ENCODE assay signal across 1 cellular context in genomic region chr16:85567101-85567866, GRCh38.
TF ChIP-seq lines count a peak whose summit lies in the region.

No MANE protein-coding gene starts in this region.

TF ChIP-seq in K562, 482 proteins besides CTCF, POLR2A, EP300 and RAD21 (continued from another document and continues in another):
- TF ChIP-seq, protein P1, sequence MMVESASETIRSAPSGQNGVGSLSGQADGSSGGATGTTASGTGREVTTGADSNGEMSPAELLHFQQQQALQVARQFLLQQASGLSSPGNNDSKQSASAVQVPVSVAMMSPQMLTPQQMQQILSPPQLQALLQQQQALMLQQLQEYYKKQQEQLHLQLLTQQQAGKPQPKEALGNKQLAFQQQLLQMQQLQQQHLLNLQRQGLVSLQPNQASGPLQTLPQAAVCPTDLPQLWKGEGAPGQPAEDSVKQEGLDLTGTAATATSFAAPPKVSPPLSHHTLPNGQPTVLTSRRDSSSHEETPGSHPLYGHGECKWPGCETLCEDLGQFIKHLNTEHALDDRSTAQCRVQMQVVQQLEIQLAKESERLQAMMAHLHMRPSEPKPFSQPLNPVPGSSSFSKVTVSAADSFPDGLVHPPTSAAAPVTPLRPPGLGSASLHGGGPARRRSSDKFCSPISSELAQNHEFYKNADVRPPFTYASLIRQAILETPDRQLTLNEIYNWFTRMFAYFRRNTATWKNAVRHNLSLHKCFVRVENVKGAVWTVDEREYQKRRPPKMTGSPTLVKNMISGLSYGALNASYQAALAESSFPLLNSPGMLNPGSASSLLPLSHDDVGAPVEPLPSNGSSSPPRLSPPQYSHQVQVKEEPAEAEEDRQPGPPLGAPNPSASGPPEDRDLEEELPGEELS (CRISPR knock-in tag; IDR thresholded peaks at IDR 0.05; ENCODE audit: borderline replicate concordance): no peak
- TF ChIP-seq ZNF586 (CRISPR knock-in tag; conservative IDR thresholded peaks at IDR 0.05): 0 out of 2 replicates have a peak, but pooled peaks have one; percentile 45
- TF ChIP-seq SRSF7 (optimal IDR thresholded peaks at IDR 0.05; ENCODE audit: low read depth, low read length): no peak
- TF ChIP-seq MAZ (CRISPR knock-in tag; conservative IDR thresholded peaks at IDR 0.05 in 1 of 2, IDR thresholded peaks at IDR 0.05 in 1 of 2): peak; percentile 43 to 78; a peak in 3 of 4 replicates
- peak; percentile 76 for TF ChIP-seq CREB3 (tag; conservative IDR thresholded peaks at IDR 0.05; ENCODE audit: low read depth)
- TF ChIP-seq CHD7 (IDR thresholded peaks at IDR 0.05; ENCODE audit: low read depth, low read length): peak; percentile 41
- no peak for TF ChIP-seq ZNF174 (CRISPR knock-in tag; IDR thresholded peaks at IDR 0.05)
- TF ChIP-seq ZNF124 (CRISPR knock-in tag; IDR thresholded peaks at IDR 0.05): no peak
- TF ChIP-seq, protein P2, sequence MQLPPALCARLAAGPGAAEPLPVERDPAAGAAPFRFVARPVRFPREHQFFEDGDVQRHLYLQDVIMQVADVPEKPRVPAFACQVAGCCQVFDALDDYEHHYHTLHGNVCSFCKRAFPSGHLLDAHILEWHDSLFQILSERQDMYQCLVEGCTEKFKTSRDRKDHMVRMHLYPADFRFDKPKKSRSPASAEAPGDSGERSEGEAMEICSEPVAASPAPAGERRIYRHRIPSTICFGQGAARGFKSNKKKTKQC (CRISPR knock-in tag; IDR thresholded peaks at IDR 0.05): no peak
- no peak for TF ChIP-seq PTBP1 (IDR thresholded peaks at IDR 0.05; ENCODE audit: low read depth, low read length)
- TF ChIP-seq POLR3A (IDR thresholded peaks at IDR 0.05; ENCODE audit: borderline replicate concordance, extremely low read depth, insufficient read depth, insufficient read length): no peak
- TF ChIP-seq PTRF (tag; IDR thresholded peaks at IDR 0.05): no peak
- TF ChIP-seq USF1 (CRISPR knock-in tag; IDR thresholded peaks at IDR 0.05): peak; percentile 47
- TF ChIP-seq, protein P3, sequence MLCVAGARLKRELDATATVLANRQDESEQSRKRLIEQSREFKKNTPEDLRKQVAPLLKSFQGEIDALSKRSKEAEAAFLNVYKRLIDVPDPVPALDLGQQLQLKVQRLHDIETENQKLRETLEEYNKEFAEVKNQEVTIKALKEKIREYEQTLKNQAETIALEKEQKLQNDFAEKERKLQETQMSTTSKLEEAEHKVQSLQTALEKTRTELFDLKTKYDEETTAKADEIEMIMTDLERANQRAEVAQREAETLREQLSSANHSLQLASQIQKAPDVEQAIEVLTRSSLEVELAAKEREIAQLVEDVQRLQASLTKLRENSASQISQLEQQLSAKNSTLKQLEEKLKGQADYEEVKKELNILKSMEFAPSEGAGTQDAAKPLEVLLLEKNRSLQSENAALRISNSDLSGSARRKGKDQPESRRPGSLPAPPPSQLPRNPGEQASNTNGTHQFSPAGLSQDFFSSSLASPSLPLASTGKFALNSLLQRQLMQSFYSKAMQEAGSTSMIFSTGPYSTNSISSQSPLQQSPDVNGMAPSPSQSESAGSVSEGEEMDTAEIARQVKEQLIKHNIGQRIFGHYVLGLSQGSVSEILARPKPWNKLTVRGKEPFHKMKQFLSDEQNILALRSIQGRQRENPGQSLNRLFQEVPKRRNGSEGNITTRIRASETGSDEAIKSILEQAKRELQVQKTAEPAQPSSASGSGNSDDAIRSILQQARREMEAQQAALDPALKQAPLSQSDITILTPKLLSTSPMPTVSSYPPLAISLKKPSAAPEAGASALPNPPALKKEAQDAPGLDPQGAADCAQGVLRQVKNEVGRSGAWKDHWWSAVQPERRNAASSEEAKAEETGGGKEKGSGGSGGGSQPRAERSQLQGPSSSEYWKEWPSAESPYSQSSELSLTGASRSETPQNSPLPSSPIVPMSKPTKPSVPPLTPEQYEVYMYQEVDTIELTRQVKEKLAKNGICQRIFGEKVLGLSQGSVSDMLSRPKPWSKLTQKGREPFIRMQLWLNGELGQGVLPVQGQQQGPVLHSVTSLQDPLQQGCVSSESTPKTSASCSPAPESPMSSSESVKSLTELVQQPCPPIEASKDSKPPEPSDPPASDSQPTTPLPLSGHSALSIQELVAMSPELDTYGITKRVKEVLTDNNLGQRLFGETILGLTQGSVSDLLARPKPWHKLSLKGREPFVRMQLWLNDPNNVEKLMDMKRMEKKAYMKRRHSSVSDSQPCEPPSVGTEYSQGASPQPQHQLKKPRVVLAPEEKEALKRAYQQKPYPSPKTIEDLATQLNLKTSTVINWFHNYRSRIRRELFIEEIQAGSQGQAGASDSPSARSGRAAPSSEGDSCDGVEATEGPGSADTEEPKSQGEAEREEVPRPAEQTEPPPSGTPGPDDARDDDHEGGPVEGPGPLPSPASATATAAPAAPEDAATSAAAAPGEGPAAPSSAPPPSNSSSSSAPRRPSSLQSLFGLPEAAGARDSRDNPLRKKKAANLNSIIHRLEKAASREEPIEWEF (CRISPR knock-in tag; IDR thresholded peaks at IDR 0.05): peak; percentile 94
- TF ChIP-seq KAT7 (CRISPR knock-in tag; IDR thresholded peaks at IDR 0.05; ENCODE audit: borderline replicate concordance): no peak
- TF ChIP-seq HCFC1 (IDR thresholded peaks at IDR 0.05; ENCODE audit: low read depth, low read length): peak; percentile 56; the same call in 1 of the 2 replicates
- no peak for TF ChIP-seq BMI1 (IDR thresholded peaks at IDR 0.05; ENCODE audit: low read length)
- TF ChIP-seq SMARCE1 (IDR thresholded peaks at IDR 0.05): peak; percentile 66; the same call in 1 of the 2 replicates
- no peak for TF ChIP-seq MTA2 (IDR thresholded peaks at IDR 0.05; ENCODE audit: low read depth)
- TF ChIP-seq TAF7 (tag; IDR thresholded peaks at IDR 0.05): no peak
- TF ChIP-seq NFE2 (IDR thresholded peaks at IDR 0.05; ENCODE audit: low read depth): no peak
- peak; percentile 76 for TF ChIP-seq KLF1 (tag; IDR thresholded peaks at IDR 0.05)
- no peak for TF ChIP-seq PML (IDR thresholded peaks at IDR 0.05; ENCODE audit: low read length)
- peak; percentile 92 for TF ChIP-seq RBM22 (IDR thresholded peaks at IDR 0.05; ENCODE audit: low read depth, low read length, poor library complexity, severe bottlenecking)
- no peak for TF ChIP-seq ZBTB43 (CRISPR knock-in tag; IDR thresholded peaks at IDR 0.05)
- peak; percentile 73; the same call in 1 of the 2 replicates for TF ChIP-seq ZBTB34 (CRISPR knock-in tag; IDR thresholded peaks at IDR 0.05)
- no peak for TF ChIP-seq LARP7 (IDR thresholded peaks at IDR 0.05)
- no peak for TF ChIP-seq SPI1 (IDR thresholded peaks at IDR 0.05; ENCODE audit: borderline replicate concordance, low read depth, low read length)
- peak; percentile 59 for TF ChIP-seq NFIX (CRISPR knock-in tag; IDR thresholded peaks at IDR 0.05; ENCODE audit: low read depth)
- TF ChIP-seq FOXK2 (conservative IDR thresholded peaks at IDR 0.05 in 1 of 2, IDR thresholded peaks at IDR 0.05 in 1 of 2; ENCODE audit: low read depth in 2 of 2): no peak
- no peak for TF ChIP-seq ZNF121 (CRISPR knock-in tag; conservative IDR thresholded peaks at IDR 0.05)
